In the genomic region with DNA sequence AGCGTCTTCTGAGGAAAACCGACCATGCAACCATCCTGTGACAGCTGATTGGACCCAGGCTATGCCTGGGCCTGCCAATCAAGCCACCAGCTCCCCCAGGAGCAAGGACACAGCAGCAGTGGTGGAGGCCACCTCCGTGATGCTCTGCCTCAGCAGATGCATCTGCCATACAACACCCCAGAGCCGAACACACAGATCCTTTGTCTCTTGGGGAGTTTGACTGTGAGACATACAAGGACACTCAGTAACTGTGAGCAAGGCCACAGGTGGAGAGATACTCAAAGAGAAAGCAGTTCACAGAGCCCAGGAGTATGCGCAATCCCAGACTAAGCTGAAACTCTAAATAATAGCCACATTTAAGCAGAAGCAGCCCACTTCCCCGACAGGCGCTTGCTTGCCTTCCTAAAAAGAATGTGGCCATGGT, we compare ENCODE assay signal across 16 cellular contexts. TPM values are rescaled to one million over a fixed set of nuclear protein-coding genes. Genes with fewer than 3 reads are reported as not detected.
"Had no signal": no experiment of that assay in that cellular context is flagged by ENCODE, and none has a peak within 500 bp of the region (broad histone marks: within the 10 kb centered on the region; RNA-seq: fewer than 3 reads in every experiment).

No MANE protein-coding gene starts in this region.

- H3K9me3 Mint-ChIP-seq: activated CD4-positive, alpha-beta memory T cell treated with anti-CD3 and anti-CD28 coated beads for 36 hours; activated naive CD4-positive, alpha-beta T cell treated with anti-CD3 and anti-CD28 coated beads, Interleukin-2, amount 10 ng/mL, durations not matched to agents 7 days and 5 days; activated T-cell treated with anti-CD3 and anti-CD28 coated beads, Interleukin-2, amount 50 U/mL, for 24 hours; effector memory CD8-positive, alpha-beta T cell; natural killer cell treated with Interleukin-12 subunit alpha and Interleukin-12 subunit beta and Interleukin-15 and Interleukin-18, amount 100 ng/mL, for 72 hours had no signal

- H3K9me3 ChIP-seq: ascending aorta, breast epithelium, prostate gland, sigmoid colon, spleen had no signal

- H3K4me3 Mint-ChIP-seq: activated CD4-positive, alpha-beta memory T cell treated with anti-CD3 and anti-CD28 coated beads for 36 hours; activated naive CD4-positive, alpha-beta T cell treated with anti-CD3 and anti-CD28 coated beads, Interleukin-2, amount 10 ng/mL, durations not matched to agents 7 days and 5 days; activated T-cell treated with anti-CD3 and anti-CD28 coated beads, Interleukin-2, amount 50 U/mL, for 24 hours; effector memory CD8-positive, alpha-beta T cell; natural killer cell treated with Interleukin-12 subunit alpha and Interleukin-12 subunit beta and Interleukin-15 and Interleukin-18, amount 100 ng/mL, for 72 hours had no signal

- H3K4me1 Mint-ChIP-seq: activated naive CD4-positive, alpha-beta T cell treated with anti-CD3 and anti-CD28 coated beads, Interleukin-2, amount 10 ng/mL, durations not matched to agents 7 days and 5 days had no signal

- H3K27me3 ChIP-seq: ascending aorta, breast epithelium, sigmoid colon, spleen had no signal

- ATAC-seq: effector memory CD8-positive, alpha-beta T cell; natural killer cell treated with Interleukin-12 subunit alpha and Interleukin-12 subunit beta and Interleukin-15 and Interleukin-18, amount 100 ng/mL, for 72 hours had no signal

- H3K36me3 Mint-ChIP-seq: activated CD4-positive, alpha-beta memory T cell treated with anti-CD3 and anti-CD28 coated beads for 36 hours; activated naive CD4-positive, alpha-beta T cell treated with anti-CD3 and anti-CD28 coated beads, Interleukin-2, amount 10 ng/mL, durations not matched to agents 7 days and 5 days; natural killer cell treated with Interleukin-12 subunit alpha and Interleukin-12 subunit beta and Interleukin-15 and Interleukin-18, amount 100 ng/mL, for 72 hours had no signal

- H3K4me3 ChIP-seq: ascending aorta, breast epithelium, prostate gland, sigmoid colon, spleen had no signal

- H3K27ac ChIP-seq: ascending aorta, prostate gland, sigmoid colon, VCaP had no signal

- H3K36me3 ChIP-seq: ascending aorta, breast epithelium, prostate gland, sigmoid colon, spleen had no signal

- DNase-seq: activated naive CD4-positive, alpha-beta T cell treated with anti-CD3 and anti-CD28 coated beads, Interleukin-2, amount 10 ng/mL, durations not matched to agents 7 days and 5 days; activated T-cell treated with anti-CD3 and anti-CD28 coated beads, Interleukin-2, amount 50 U/mL, for 24 hours; cerebellar nuclear complex; dermis blood vessel endothelial cell; effector memory CD8-positive, alpha-beta T cell; foreskin melanocyte; kidney glomerular epithelial cell; sigmoid colon; spleen; T1000 had no signal

- H3K27ac Mint-ChIP-seq: activated CD4-positive, alpha-beta memory T cell treated with anti-CD3 and anti-CD28 coated beads for 36 hours; activated naive CD4-positive, alpha-beta T cell treated with anti-CD3 and anti-CD28 coated beads, Interleukin-2, amount 10 ng/mL, durations not matched to agents 7 days and 5 days; activated T-cell treated with anti-CD3 and anti-CD28 coated beads, Interleukin-2, amount 50 U/mL, for 24 hours; effector memory CD8-positive, alpha-beta T cell; natural killer cell treated with Interleukin-12 subunit alpha and Interleukin-12 subunit beta and Interleukin-15 and Interleukin-18, amount 100 ng/mL, for 72 hours had no signal

- H3K4me1 ChIP-seq: breast epithelium, prostate gland had no signal

RNA-seq across cellular contexts. Expression of gene CDKN3, which starts 54.4 kb away (rescaled TPM):
- total RNA-seq: ascending aorta had no signal
